ENCODE assay signal across 21 cellular contexts in the genomic region with DNA sequence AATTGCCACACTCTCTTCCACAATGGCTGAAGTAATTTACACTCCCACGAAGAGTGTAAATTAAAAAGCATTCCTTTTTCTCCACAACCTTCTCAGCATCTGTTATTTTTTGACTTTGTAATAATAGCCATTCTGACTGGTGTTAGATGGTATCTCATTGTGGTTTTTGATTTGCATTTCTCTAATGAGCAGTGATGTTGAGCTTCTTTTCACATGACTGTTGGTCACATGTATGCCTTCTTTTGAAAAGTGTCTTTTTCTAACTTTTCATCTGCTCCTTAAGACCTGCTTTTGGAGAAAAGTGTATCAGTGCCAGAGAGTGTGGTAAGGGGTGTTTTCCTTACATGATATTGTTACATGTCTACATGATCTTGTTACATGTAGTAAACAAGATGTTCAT. TPM values are rescaled to one million over a fixed set of nuclear protein-coding genes. Genes with fewer than 3 reads are reported as not detected.
A peak's percentile ranks its signal among the peaks of the same experiment; 100 is the strongest.
DNase-seq lines count a peak whose midpoint lies in the region; ATAC-seq, FAIRE-seq and TF ChIP-seq lines count a peak whose summit lies in the region.
"Had no signal": no experiment of that assay in that cellular context is flagged by ENCODE, and none has a peak within 500 bp of the region (broad histone marks: within the 10 kb centered on the region; RNA-seq: fewer than 3 reads in every experiment).

No MANE protein-coding gene starts in this region.

- no peaks in the 10 kb centered on the region for H3K27me3 Mint-ChIP-seq in CD4-positive, alpha-beta memory T cell

- TF ChIP-seq CTCF in left ventricle myocardium inferior (IDR thresholded peaks at IDR 0.05; ENCODE audit: borderline replicate concordance) (no peak), body of pancreas (IDR thresholded peaks at IDR 0.05) (no peak), pancreas (IDR thresholded peaks at IDR 0.05) (no peak)

- H3K27me3 ChIP-seq in left ventricle myocardium inferior (ENCODE audit: low read depth) (no peaks in the 10 kb centered on the region), body of pancreas (no peaks in the 10 kb centered on the region), pancreas (no peaks in the 10 kb centered on the region)
- H3K27me3 ChIP-seq in CD4-positive, alpha-beta memory T cell (ENCODE audit: insufficient read depth, low read length): no peaks in the 10 kb centered on the region

- H3K4me1 Mint-ChIP-seq in CD4-positive, alpha-beta memory T cell: no peaks in the 10 kb centered on the region
- H3K4me1 Mint-ChIP-seq: H9 had no signal

- H3K9me3 ChIP-seq in left ventricle myocardium inferior (replicated peaks) (no peaks in the 10 kb centered on the region), body of pancreas (no peaks in the 10 kb centered on the region), pancreas (no peaks in the 10 kb centered on the region)
- H3K9me3 ChIP-seq in CD4-positive, alpha-beta memory T cell (ENCODE audit: control insufficient read depth in 1 of 2, low read length in 2 of 2): no peaks in the 10 kb centered on the region

- H3K4me1 ChIP-seq in left ventricle myocardium inferior (peaks cover 83% of the 10 kb centered on the region), body of pancreas (peaks cover 20% of the 10 kb centered on the region), pancreas (peaks cover 0 to 22% (median 14%) of the 10 kb centered on the region in 3 donors)
- H3K4me1 ChIP-seq in CD4-positive, alpha-beta memory T cell (ENCODE audit: insufficient read depth, low read length): no peaks in the 10 kb centered on the region

- WGBS in body of pancreas, 2 donors: 74 to 88% methylated on average over 1 of the region's 1 CpG
- 79 to 89% methylated on average over 1 of the region's 1 CpG for WGBS in pancreas, 2 donors

- CTCF ChIA-PET in CD4-positive, alpha-beta memory T cell (lab: Charles Lee; ENCODE audit: partially characterized antibody): no interaction called here

- no peak overlapping the region for H3K4me3 Mint-ChIP-seq in CD4-positive, alpha-beta memory T cell
- H3K4me3 Mint-ChIP-seq: H9 had no signal

- H3K4me3 ChIP-seq in left ventricle myocardium inferior: no peak overlapping the region
- H3K4me3 ChIP-seq in body of pancreas: no peak overlapping the region
- no peak overlapping the region for H3K4me3 ChIP-seq in pancreas
- H3K4me3 ChIP-seq in CD4-positive, alpha-beta memory T cell (ENCODE audit: low read length in 2 of 2): no peak overlapping the region

- FAIRE-seq in pancreas (lab: Jason Lieb, UNC): no peak
- FAIRE-seq: G401.6, GM12892, HepG2 had no signal

- H3K27ac ChIP-seq in left ventricle myocardium inferior (replicated peaks) (peak overlapping the region; percentile 76), body of pancreas (peak overlapping the region in 3 of 4 donors; percentile 24 to 72 (median 44)), pancreas (peak overlapping the region in 3 of 4 donors; percentile 18 to 51 (median 23))
- no peak overlapping the region for H3K27ac ChIP-seq in CD4-positive, alpha-beta memory T cell (ENCODE audit: low read depth, low read length)

- intact Hi-C loops in left ventricle myocardium inferior (cut with micrococcal nuclease): no loop called here
- intact Hi-C loops in Right ventricle myocardium inferior (cut with DNase I): loop anchor here (2.0 kb wide), 1 partner anchor 22 kb away; no protein-coding TSS in a partner anchor
- intact Hi-C loops in body of pancreas (cut with DNase I): no loop called here
- intact Hi-C loops in pancreas (cut with DNase I): no loop called here
- intact Hi-C loops in CD4-positive, alpha-beta memory T cell (cut with micrococcal nuclease): no loop called here

- ATAC-seq in Right ventricle myocardium inferior (no peak), body of pancreas (no peak), pancreas (no peak), HG03196 (IDR thresholded peaks at IDR 0.05; ENCODE audit: unreplicated experiment) (no peak)
- ATAC-seq: HepG2, Panc1 had no signal

- POLR2A ChIA-PET in CD4-positive, alpha-beta memory T cell (lab: Charles Lee; ENCODE audit: partially characterized antibody): no interaction called here

- peaks cover 2% of the 10 kb centered on the region for H3K36me3 ChIP-seq in left ventricle myocardium inferior
- H3K36me3 ChIP-seq in body of pancreas (replicated peaks in 1 of 2; ENCODE audit: insufficient read depth in 1 of 2, low read depth in 2 of 2): no peaks in the 10 kb centered on the region
- H3K36me3 ChIP-seq in pancreas: no peaks in the 10 kb centered on the region
- no peaks in the 10 kb centered on the region for H3K36me3 ChIP-seq in CD4-positive, alpha-beta memory T cell (ENCODE audit: insufficient read depth, low read length)

- no peak overlapping the region for H3K27ac Mint-ChIP-seq in CD4-positive, alpha-beta memory T cell
- H3K27ac Mint-ChIP-seq: H9 had no signal

- H3K9me3 Mint-ChIP-seq in CD4-positive, alpha-beta memory T cell: peaks cover 0 to 2% (median 0%) of the 10 kb centered on the region in 8 donors
- H3K9me3 Mint-ChIP-seq: H9 had no signal

- no peak for TF ChIP-seq POLR2A in body of pancreas (IDR thresholded peaks at IDR 0.05)

- DNase-seq in left ventricle myocardium inferior: no peak
- DNase-seq in Right ventricle myocardium inferior (ENCODE audit: missing footprints): no peak
- DNase-seq in body of pancreas: no peak
- no peak for DNase-seq in pancreas
- no peak for DNase-seq in CD4-positive, alpha-beta memory T cell
- no peak for DNase-seq in NCI-H226
- DNase-seq in amniotic stem cell (lab: John Stamatoyannopoulos, UW): no peak
- DNase-seq: 8988T, DND-41, H9, KG1, MM.1S, NCI-H1092 treated with DMSO at 0.1 percent for 48 hours, NCI-H1694, NCI-H2227 treated with DMSO at 0.1 percent for 48 hours, NCI-H524 treated with DMSO at 0.1 percent for 48 hours had no signal

- no peaks in the 10 kb centered on the region for H3K36me3 Mint-ChIP-seq in CD4-positive, alpha-beta memory T cell

RNA-seq across cellular contexts. Expression of a gene that starts 25.7 kb away (rescaled TPM):
- 43.0 TPM for total RNA-seq in left ventricle myocardium inferior
- total RNA-seq in Right ventricle myocardium inferior: 88.4 TPM
- 10 to 100 TPM in 1 of 2 donors, 1 to 10 TPM in 1; 7.6 to 20.0 TPM for total RNA-seq in body of pancreas
- 10 to 100 TPM in 5 of 6 donors, 1 to 10 TPM in 1; 9.6 to 26.4 (median 13.1) TPM for total RNA-seq in pancreas
- polyA plus RNA-seq in pancreas: 1 to 10 TPM; 4.2 to 8.1 TPM
- not detected for total RNA-seq in CD4-positive, alpha-beta memory T cell
- not detected for polyA plus RNA-seq in CD4-positive, alpha-beta memory T cell
- total RNA-seq: H9, HepG2 had no signal
- polyA plus RNA-seq: HepG2 had no signal

Comparison
In these comparisons a context has a peak if more than half of its experiments do, and no peak if none do; other contexts are left out.
1. RNA of a gene that starts 25.7 kb away (total RNA-seq): 88.4 TPM in Right ventricle myocardium inferior (single experiment), 43.0 TPM in left ventricle myocardium inferior (single experiment), 7.6 to 20.0 TPM in body of pancreas and 9.6 to 26.4 TPM in pancreas; not detected in CD4-positive, alpha-beta memory T cell; every median in the first group is over 4 times any median in the second.